In the genomic region with DNA sequence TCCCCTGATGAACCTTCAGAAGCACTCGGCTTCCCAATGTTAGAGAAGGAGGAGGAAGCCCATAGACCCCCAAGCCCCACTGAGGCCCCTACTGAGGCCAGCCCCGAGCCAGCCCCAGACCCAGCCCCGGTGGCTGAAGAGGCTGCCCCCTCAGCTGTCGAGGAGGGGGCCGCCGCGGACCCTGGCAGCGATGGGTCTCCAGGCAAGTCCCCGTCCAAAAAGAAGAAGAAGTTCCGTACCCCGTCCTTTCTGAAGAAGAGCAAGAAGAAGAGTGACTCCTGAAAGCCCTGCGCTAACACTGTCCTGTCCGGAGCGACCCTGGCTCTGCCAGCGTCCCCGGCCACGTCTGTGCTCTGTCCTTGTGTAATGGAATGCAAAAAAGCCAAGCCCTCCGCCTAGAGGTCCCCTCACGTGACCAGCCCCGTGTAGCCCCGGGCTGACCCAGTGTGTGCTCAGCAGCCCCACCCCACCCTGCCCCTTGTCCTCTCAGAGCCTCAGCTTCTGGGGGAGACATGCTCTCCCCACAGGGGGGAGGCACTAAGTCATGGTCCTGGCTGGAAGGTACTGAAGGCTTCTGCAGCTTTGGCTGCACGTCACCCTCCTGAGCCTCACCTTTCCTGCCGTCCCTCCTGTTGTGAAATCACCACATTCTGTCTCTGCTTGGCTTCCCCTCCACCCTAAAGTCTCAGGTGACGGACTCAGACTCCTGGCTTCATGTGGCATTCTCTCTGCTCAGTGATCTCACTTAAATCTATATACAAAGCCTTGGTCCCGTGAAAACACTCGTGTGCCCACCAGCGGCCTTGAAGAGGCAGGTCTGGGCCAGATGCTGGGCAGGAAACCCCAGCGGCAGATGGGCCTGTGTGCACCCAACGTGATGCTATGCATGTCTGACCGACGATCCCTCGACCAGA, we compare ENCODE assay signal across 12 cellular contexts. TPM values are rescaled to one million over a fixed set of nuclear protein-coding genes. Genes with fewer than 3 reads are reported as not detected.
A peak's percentile ranks its signal among the peaks of the same experiment; 100 is the strongest.
DNase-seq lines count a peak whose midpoint lies in the region; ATAC-seq, FAIRE-seq and TF ChIP-seq lines count a peak whose summit lies in the region.
"Had no signal": no experiment of that assay in that cellular context is flagged by ENCODE, and none has a peak within 500 bp of the region (broad histone marks: within the 10 kb centered on the region; RNA-seq: fewer than 3 reads in every experiment).

No MANE protein-coding gene starts in this region.

- H3K79me2 ChIP-seq in GM23338 (replicated peaks; ENCODE audit: insufficient read depth), result peaks cover 4% of the 10 kb centered on the region; the same call in 1 of the 2 replicates
- peaks cover 6% of the 10 kb centered on the region; the same call in 2 of the 3 replicates for H3K79me2 ChIP-seq in K562 (ENCODE audit: control insufficient read depth, insufficient read depth, low read length)

- DNase-seq in GM23338 (ENCODE audit: low spot score) (no peak), K562 (ENCODE audit: extremely low read depth in 1 of 4, low spot score in 3 of 4) (no peak), nephron progenitor cell (no peak), caudate nucleus (lab: John Stamatoyannopoulos, UW) (no peak), NCI-H2081 (lab: John Stamatoyannopoulos, UW) (no peak)
- no peak for DNase-seq in stimulated activated naive CD4-positive, alpha-beta T cell treated with Interleukin-2 at 50 U/mL for 16 hours (lab: John Stamatoyannopoulos, UW)
- DNase-seq: activated gamma-delta T cell, NCI-H1694 treated with DMSO at 0.1 percent for 48 hours had no signal

- H3K9me3 Mint-ChIP-seq in GM23338 (peaks cover 5% of the 10 kb centered on the region; the same call in 2 of the 3 replicates), nephron progenitor cell (no peaks in the 10 kb centered on the region)
- H3K9me3 Mint-ChIP-seq: dendritic cell treated with granulocyte-macrophage colony-stimulating factor and Interleukin-4, amounts not matched to agents 40 ng/mL and 50 ng/mL, for 4 days had no signal

- in situ Hi-C loops in K562 (cut with MboI), result no loop called here

- ATAC-seq in GM23338 (no peak), K562 (no peak), GM21423 (IDR thresholded peaks at IDR 0.05; ENCODE audit: unreplicated experiment) (no peak)
- ATAC-seq: gastroesophageal sphincter had no signal

- H3K4me1 ChIP-seq in BLaER1 treated with 17β-estradiol and CSF1 and Interleukin-3, amounts not matched to agents 10 nM and 100 nM, result peaks cover 42 to 70% (median 57%) of the 10 kb centered on the region in 10 experiments
- peaks cover 11% of the 10 kb centered on the region for H3K4me1 ChIP-seq in GM23338 (ENCODE audit: insufficient read depth)
- H3K4me1 ChIP-seq in K562 (replicated peaks in 1 of 2; ENCODE audit: control insufficient read depth in 2 of 2, insufficient read depth in 2 of 2, low read length in 2 of 2), result peaks cover 0 to 35% of the 10 kb centered on the region in 2 experiments; a peak in 3 of 5 replicates

- TF ChIP-seq EP300 in K562 (IDR thresholded peaks at IDR 0.05; ENCODE audit: low read length), result no peak

- no peaks in the 10 kb centered on the region for H3K9me2 ChIP-seq in GM23338 (ENCODE audit: insufficient read depth)

- H3K4me2 ChIP-seq in BLaER1 treated with 17β-estradiol and CSF1 and Interleukin-3, amounts not matched to agents 10 nM and 100 nM, result peak overlapping the region in 10 of 11 experiments; percentile 9 to 99 (median 98); a peak in 18 of 22 replicates
- H3K4me2 ChIP-seq in GM23338 (no peak overlapping the region), K562 (ENCODE audit: insufficient read depth, low read length) (no peak overlapping the region)

- H3K9ac ChIP-seq in BLaER1 treated with 17β-estradiol and CSF1 and Interleukin-3, amounts not matched to agents 10 nM and 100 nM, result peak overlapping the region in 9 of 11 experiments; percentile 8 to 88 (median 47); a peak in 10 of 22 replicates
- peak overlapping the region in 1 of 2 experiments; percentile 56; a peak in 2 of 4 replicates for H3K9ac ChIP-seq in K562 (ENCODE audit: insufficient read depth in 1 of 2, low read depth in 2 of 2, low read length in 2 of 2)

- H3K27ac ChIP-seq in BLaER1 treated with 17β-estradiol and CSF1 and Interleukin-3, amounts not matched to agents 10 nM and 100 nM, result peak overlapping the region in 5 of 11 experiments; percentile 4 to 90 (median 12); a peak in 5 of 22 replicates
- peak overlapping the region; percentile 45; the same call in 1 of the 2 replicates for H3K27ac ChIP-seq in GM23338 (ENCODE audit: low read depth)
- H3K27ac ChIP-seq in K562 (ENCODE audit: extremely low read depth, low read depth, low read length), result no peak overlapping the region
- no peak overlapping the region for H3K27ac ChIP-seq in caudate nucleus (ENCODE audit: low read depth, low read length)

- TF ChIP-seq CTCF in GM23338 (conservative IDR thresholded peaks at IDR 0.05; ENCODE audit: low read depth in 2 of 2) (no peak), K562 (IDR thresholded peaks at IDR 0.05 in 2 of 3, conservative IDR thresholded peaks at IDR 0.05 in 1 of 3; ENCODE audit: insufficient read depth in 2 of 3, low read depth in 1 of 3, low read length in 3 of 3) (no peak), nephron progenitor cell (IDR thresholded peaks at IDR 0.05) (no peak)

- no peak for TF ChIP-seq RAD21 in K562 (CRISPR knock-in tag; conservative IDR thresholded peaks at IDR 0.05 in 1 of 2, IDR thresholded peaks at IDR 0.05 in 1 of 2)

- H3K9me3 ChIP-seq in BLaER1 treated with 17β-estradiol and CSF1 and Interleukin-3, amounts not matched to agents 10 nM and 100 nM (replicated peaks in 1 of 11), result no peaks in the 10 kb centered on the region
- no peaks in the 10 kb centered on the region for H3K9me3 ChIP-seq in K562 (replicated peaks; ENCODE audit: control insufficient read depth, insufficient read depth, low read depth, low read length)
- H3K9me3 ChIP-seq: gastroesophageal sphincter had no signal

- BruUV-seq in K562 (replicated peaks; lab: Mats Ljungman, UMichigan), result no TSS peak

- CTCF ChIA-PET in K562 (lab: Yijun Ruan, JAX; ENCODE audit: low intra/inter-chr PET ratio), result no interaction called here

- H3F3A ChIP-seq in GM23338 (replicated peaks; ENCODE audit: low read depth), result 0 out of 2 replicates have a peak, but pooled peaks cover 6% of the 10 kb centered on the region

- peaks cover 18% of the 10 kb centered on the region for H3K4me1 Mint-ChIP-seq in GM23338
- peaks cover 23% of the 10 kb centered on the region for H3K4me1 Mint-ChIP-seq in nephron progenitor cell

- H3K36me3 Mint-ChIP-seq in GM23338 (ENCODE audit: low read depth) (peaks cover 68% of the 10 kb centered on the region), nephron progenitor cell (ENCODE audit: low read depth) (peaks cover 42% of the 10 kb centered on the region)

- H3K27me3 Mint-ChIP-seq in GM23338 (ENCODE audit: insufficient read depth, low read depth, poor library complexity) (peaks cover 21% of the 10 kb centered on the region), nephron progenitor cell (ENCODE audit: low read depth, poor library complexity) (no peaks in the 10 kb centered on the region)
- H3K27me3 Mint-ChIP-seq: dendritic cell treated with granulocyte-macrophage colony-stimulating factor and Interleukin-4, amounts not matched to agents 40 ng/mL and 50 ng/mL, for 4 days had no signal

- no peaks in the 10 kb centered on the region for H3K9me1 ChIP-seq in K562 (ENCODE audit: control insufficient read depth, insufficient read depth, low read length)

- FAIRE-seq in K562 (lab: Jason Lieb, UNC), result no peak

- intact Hi-C loops in K562 (cut with micrococcal nuclease), result no loop called here

- TF ChIP-seq POLR2A in K562 (conservative IDR thresholded peaks at IDR 0.05), result no peak

- POLR2A ChIA-PET in K562 (lab: Yijun Ruan, JAX), result interaction anchor here (1.1 kb wide), 1 partner anchor 11 kb away, joined by 3 read pairs; no protein-coding TSS in a partner anchor

- H2AFZ ChIP-seq in GM23338 (no peak overlapping the region), K562 (ENCODE audit: low read depth, low read length) (no peak overlapping the region)

- H3K4me3 ChIP-seq in BLaER1 treated with 17β-estradiol and CSF1 and Interleukin-3, amounts not matched to agents 10 nM and 100 nM, result no peak overlapping the region
- H3K4me3 ChIP-seq in GM23338 (no peak overlapping the region), K562 (no peak overlapping the region)
- H3K4me3 ChIP-seq: gastroesophageal sphincter had no signal

- WGBS in K562 (ENCODE audit: insufficient coverage, low coverage, missing lambda C conversion rate), result 85% methylated on average over 29 of the region's 32 CpGs

- H3K36me3 ChIP-seq in BLaER1 treated with 17β-estradiol and CSF1 and Interleukin-3, amounts not matched to agents 10 nM and 100 nM, result peaks cover 67 to 81% (median 79%) of the 10 kb centered on the region in 11 experiments
- H3K36me3 ChIP-seq in GM23338 (ENCODE audit: insufficient read depth) (no peaks in the 10 kb centered on the region; the same call in 1 of the 2 replicates), K562 (ENCODE audit: control insufficient read depth, insufficient read depth, low read length) (peaks cover 85% of the 10 kb centered on the region; the same call in 2 of the 3 replicates)

- no peak overlapping the region for H3K4me3 Mint-ChIP-seq in GM23338
- no peak overlapping the region for H3K4me3 Mint-ChIP-seq in nephron progenitor cell
- H3K4me3 Mint-ChIP-seq: dendritic cell treated with granulocyte-macrophage colony-stimulating factor and Interleukin-4, amounts not matched to agents 40 ng/mL and 50 ng/mL, for 4 days had no signal

- no peaks in the 10 kb centered on the region for H3K27me3 ChIP-seq in BLaER1 treated with 17β-estradiol and CSF1 and Interleukin-3, amounts not matched to agents 10 nM and 100 nM
- H3K27me3 ChIP-seq in GM23338 (ENCODE audit: insufficient read depth) (no peaks in the 10 kb centered on the region), K562 (ENCODE audit: control insufficient read depth in 2 of 2, insufficient read depth in 2 of 2, low read length in 2 of 2) (no peaks in the 10 kb centered on the region)
- H3K27me3 ChIP-seq: gastroesophageal sphincter had no signal

- peaks cover 10 to 92% (median 50%) of the 10 kb centered on the region in 11 experiments; a peak in 19 of 22 replicates for H4K20me1 ChIP-seq in BLaER1 treated with 17β-estradiol and CSF1 and Interleukin-3, amounts not matched to agents 10 nM and 100 nM
- H4K20me1 ChIP-seq in GM23338 (replicated peaks; ENCODE audit: insufficient read depth), result peaks cover 6% of the 10 kb centered on the region; the same call in 1 of the 2 replicates
- H4K20me1 ChIP-seq in K562 (replicated peaks; ENCODE audit: control insufficient read depth, insufficient read depth, low read length), result 0 out of 2 replicates have a peak, but pooled peaks cover 8% of the 10 kb centered on the region

- no peak overlapping the region; the same call in 1 of the 2 replicates for H3K27ac Mint-ChIP-seq in GM23338
- H3K27ac Mint-ChIP-seq in nephron progenitor cell, result peak overlapping the region; percentile 96
- H3K27ac Mint-ChIP-seq: dendritic cell treated with granulocyte-macrophage colony-stimulating factor and Interleukin-4, amounts not matched to agents 40 ng/mL and 50 ng/mL, for 4 days had no signal

RNA-seq across cellular contexts. Expression of gene NOP14, which starts 34.7 kb away (rescaled TPM):
- 24.2 and 29.9 TPM in 2 replicates for total RNA-seq in GM23338 (2014; rRNA removed; shearing (Covaris generic))
- polyA plus RNA-seq in GM23338 (2016; fragmentation: Nextera tagmentation; extraction: Ambion mirVana) (38.7 and 38.9 TPM in 2 replicates), K562 (2011; rRNA removed) (13.4 and 15.2 TPM in 2 replicates), K562 (2014; fragmentation: Illumina TruSeq; extraction: Trizol) (62.1 and 62.4 TPM in 2 replicates), K562 (2014; fragmentation: Nextera tagmentation; extraction: Ambion mirVana) (10 to 100 TPM; 12.7 to 12.9 TPM), K562 (2014; rRNA removed) (30.1 and 33.3 TPM in 2 replicates)
- 31.1 and 38.1 TPM in 2 replicates for total RNA-seq in K562 (2011; cell fraction: chromatin; rRNA removed; ENCODE audit: low replicate concordance)
- 16.3 and 18.0 TPM in 2 replicates for total RNA-seq in K562 (2011; cell fraction: nucleolus; rRNA removed)
- total RNA-seq in K562 (2011; cell fraction: nucleoplasm; rRNA removed), result 15.6 and 17.2 TPM in 2 replicates
- total RNA-seq in K562 (2014; rRNA removed) (50.9 and 56.1 TPM in 2 replicates), K562 (2014; rRNA removed; fragmentation: Illumina TruSeq; extraction: Trizol) (53.8 and 55.0 TPM in 2 replicates), K562 (2015; rRNA removed; fragmentation: Illumina TruSeq; extraction: Trizol) (61.1 and 61.7 TPM in 2 replicates), K562 (2021) (69.8 and 76.0 TPM in 2 replicates)
- 9.5 and 9.6 TPM in 2 replicates for polyA plus RNA-seq in K562 (2011; cell fraction: cytosol; rRNA removed)
- 22.6 and 28.3 TPM in 2 replicates for polyA plus RNA-seq in K562 (2011; cell fraction: nucleus; rRNA removed)
- 43.6 and 52.5 TPM in 2 replicates for polyA plus RNA-seq in K562 (2012)
- polyA minus RNA-seq in K562 (2011; rRNA and poly(A)+ RNA removed), result 32.6 and 36.6 TPM in 2 replicates
- 25.7 and 27.8 TPM in 2 replicates for polyA minus RNA-seq in K562 (2011; cell fraction: cytosol; rRNA and poly(A)+ RNA removed)
- polyA minus RNA-seq in K562 (2011; cell fraction: nucleus; rRNA and poly(A)+ RNA removed), result 11.3 and 11.9 TPM in 2 replicates

RNA-seq across cellular contexts. Expression of gene GRK4, which starts 34.9 kb away (rescaled TPM):
- 0.82 and 1.4 TPM in 2 replicates for total RNA-seq in GM23338 (2014; rRNA removed; shearing (Covaris generic))
- polyA plus RNA-seq in GM23338 (2016; fragmentation: Nextera tagmentation; extraction: Ambion mirVana) (1.3 and 2.4 TPM in 2 replicates), K562 (2011; rRNA removed) (3.3 and 4.0 TPM in 2 replicates), K562 (2014; fragmentation: Illumina TruSeq; extraction: Trizol) (2.6 and 3.0 TPM in 2 replicates), K562 (2014; fragmentation: Nextera tagmentation; extraction: Ambion mirVana) (1 to 10 TPM; 1.1 to 1.2 TPM), K562 (2014; rRNA removed) (2.6 and 2.9 TPM in 2 replicates)
- 7.9 and 8.5 TPM in 2 replicates for total RNA-seq in K562 (2011; cell fraction: chromatin; rRNA removed; ENCODE audit: low replicate concordance)
- total RNA-seq in K562 (2011; cell fraction: nucleolus; rRNA removed), result 6.2 and 7.8 TPM in 2 replicates
- 7.3 and 8.0 TPM in 2 replicates for total RNA-seq in K562 (2011; cell fraction: nucleoplasm; rRNA removed)
- total RNA-seq in K562 (2014; rRNA removed) (2.5 and 3.1 TPM in 2 replicates), K562 (2014; rRNA removed; fragmentation: Illumina TruSeq; extraction: Trizol) (4.5 and 4.6 TPM in 2 replicates), K562 (2015; rRNA removed; fragmentation: Illumina TruSeq; extraction: Trizol) (3.3 and 3.6 TPM in 2 replicates), K562 (2021) (4.8 and 4.9 TPM in 2 replicates)
- 2.0 and 3.8 TPM in 2 replicates for polyA plus RNA-seq in K562 (2011; cell fraction: cytosol; rRNA removed)
- polyA plus RNA-seq in K562 (2011; cell fraction: nucleus; rRNA removed), result 2.5 and 2.9 TPM in 2 replicates
- polyA plus RNA-seq in K562 (2012), result 3.1 and 3.7 TPM in 2 replicates
- polyA minus RNA-seq in K562 (2011; rRNA and poly(A)+ RNA removed), result 3.0 and 3.2 TPM in 2 replicates
- 2.3 and 2.4 TPM in 2 replicates for polyA minus RNA-seq in K562 (2011; cell fraction: cytosol; rRNA and poly(A)+ RNA removed)
- polyA minus RNA-seq in K562 (2011; cell fraction: nucleus; rRNA and poly(A)+ RNA removed), result 1.9 and 3.2 TPM in 2 replicates

Comparison
In these comparisons a context has a peak if more than half of its experiments do, and no peak if none do; other contexts are left out.
1. H3K4me2 ChIP-seq: peak in BLaER1 treated with 17β-estradiol and CSF1 and Interleukin-3, amounts not matched to agents 10 nM and 100 nM (10 of 11); none in GM23338 (single experiment) and K562 (single experiment).